1 cellular context compared by ENCODE assay signal in the genomic region with DNA sequence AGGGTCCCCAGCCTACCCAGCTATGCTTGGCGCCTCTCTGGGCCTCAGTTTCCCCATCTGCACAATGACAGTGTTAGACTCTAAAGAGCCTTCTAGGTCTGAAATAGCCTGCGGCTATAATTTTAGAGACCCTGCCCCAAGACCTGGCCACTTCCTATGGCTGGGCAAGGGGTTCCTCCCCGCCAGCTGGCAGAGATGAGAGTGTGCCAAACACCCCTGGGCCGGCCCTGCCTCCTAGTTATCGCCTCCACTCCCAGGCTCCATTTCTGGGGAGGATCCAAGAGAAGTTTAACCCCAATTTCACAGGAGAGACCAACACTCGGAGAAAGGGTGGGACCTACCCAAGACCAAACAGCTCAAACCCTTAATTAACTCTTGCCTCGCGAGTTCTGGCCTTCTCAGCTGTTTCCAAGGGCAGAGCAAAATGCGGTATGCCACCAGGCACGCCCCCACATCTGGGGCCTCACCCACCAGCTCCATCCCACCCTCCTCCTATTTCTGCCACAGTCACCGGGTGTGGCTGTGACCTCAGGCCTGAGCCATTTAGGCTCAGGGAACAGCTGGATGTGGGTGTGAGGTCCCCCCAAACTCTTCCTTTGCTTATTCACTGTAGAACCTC.
TF ChIP-seq lines count a peak whose summit lies in the region.

No MANE protein-coding gene starts in this region.

TF ChIP-seq in K562, 482 proteins besides CTCF, POLR2A, EP300 and RAD21:
- peak; percentile 36 for TF ChIP-seq DACH1 (IDR thresholded peaks at IDR 0.05; ENCODE audit: partially characterized antibody)
- TF ChIP-seq, protein P1, sequence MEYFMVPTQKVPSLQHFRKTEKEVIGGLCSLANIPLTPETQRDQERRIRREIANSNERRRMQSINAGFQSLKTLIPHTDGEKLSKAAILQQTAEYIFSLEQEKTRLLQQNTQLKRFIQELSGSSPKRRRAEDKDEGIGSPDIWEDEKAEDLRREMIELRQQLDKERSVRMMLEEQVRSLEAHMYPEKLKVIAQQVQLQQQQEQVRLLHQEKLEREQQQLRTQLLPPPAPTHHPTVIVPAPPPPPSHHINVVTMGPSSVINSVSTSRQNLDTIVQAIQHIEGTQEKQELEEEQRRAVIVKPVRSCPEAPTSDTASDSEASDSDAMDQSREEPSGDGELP (CRISPR knock-in tag; IDR thresholded peaks at IDR 0.05; ENCODE audit: borderline replicate concordance) = peak; percentile 77; the same call in 1 of the 2 replicates
- no peak for TF ChIP-seq SMAD2 (IDR thresholded peaks at IDR 0.05; ENCODE audit: low read depth, low read length)
- TF ChIP-seq, protein P2, sequence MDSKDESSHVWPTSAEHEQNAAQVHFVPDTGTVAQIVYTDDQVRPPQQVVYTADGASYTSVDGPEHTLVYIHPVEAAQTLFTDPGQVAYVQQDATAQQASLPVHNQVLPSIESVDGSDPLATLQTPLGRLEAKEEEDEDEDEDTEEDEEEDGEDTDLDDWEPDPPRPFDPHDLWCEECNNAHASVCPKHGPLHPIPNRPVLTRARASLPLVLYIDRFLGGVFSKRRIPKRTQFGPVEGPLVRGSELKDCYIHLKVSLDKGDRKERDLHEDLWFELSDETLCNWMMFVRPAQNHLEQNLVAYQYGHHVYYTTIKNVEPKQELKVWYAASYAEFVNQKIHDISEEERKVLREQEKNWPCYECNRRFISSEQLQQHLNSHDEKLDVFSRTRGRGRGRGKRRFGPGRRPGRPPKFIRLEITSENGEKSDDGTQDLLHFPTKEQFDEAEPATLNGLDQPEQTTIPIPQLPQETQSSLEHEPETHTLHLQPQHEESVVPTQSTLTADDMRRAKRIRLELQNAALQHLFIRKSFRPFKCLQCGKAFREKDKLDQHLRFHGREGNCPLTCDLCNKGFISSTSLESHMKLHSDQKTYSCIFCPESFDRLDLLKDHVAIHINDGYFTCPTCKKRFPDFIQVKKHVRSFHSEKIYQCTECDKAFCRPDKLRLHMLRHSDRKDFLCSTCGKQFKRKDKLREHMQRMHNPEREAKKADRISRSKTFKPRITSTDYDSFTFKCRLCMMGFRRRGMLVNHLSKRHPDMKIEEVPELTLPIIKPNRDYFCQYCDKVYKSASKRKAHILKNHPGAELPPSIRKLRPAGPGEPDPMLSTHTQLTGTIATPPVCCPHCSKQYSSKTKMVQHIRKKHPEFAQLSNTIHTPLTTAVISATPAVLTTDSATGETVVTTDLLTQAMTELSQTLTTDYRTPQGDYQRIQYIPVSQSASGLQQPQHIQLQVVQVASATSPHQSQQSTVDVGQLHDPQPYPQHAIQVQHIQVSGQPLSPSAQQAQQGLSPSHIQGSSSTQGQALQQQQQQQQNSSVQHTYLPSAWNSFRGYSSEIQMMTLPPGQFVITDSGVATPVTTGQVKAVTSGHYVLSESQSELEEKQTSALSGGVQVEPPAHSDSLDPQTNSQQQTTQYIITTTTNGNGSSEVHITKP (IDR thresholded peaks at IDR 0.05; ENCODE audit: partially characterized antibody) = peak; percentile 4
- 0 out of 2 replicates have a peak, but pooled peaks have one; percentile 16 for TF ChIP-seq NFE2 (IDR thresholded peaks at IDR 0.05; ENCODE audit: low read depth)
- TF ChIP-seq, protein P3, sequence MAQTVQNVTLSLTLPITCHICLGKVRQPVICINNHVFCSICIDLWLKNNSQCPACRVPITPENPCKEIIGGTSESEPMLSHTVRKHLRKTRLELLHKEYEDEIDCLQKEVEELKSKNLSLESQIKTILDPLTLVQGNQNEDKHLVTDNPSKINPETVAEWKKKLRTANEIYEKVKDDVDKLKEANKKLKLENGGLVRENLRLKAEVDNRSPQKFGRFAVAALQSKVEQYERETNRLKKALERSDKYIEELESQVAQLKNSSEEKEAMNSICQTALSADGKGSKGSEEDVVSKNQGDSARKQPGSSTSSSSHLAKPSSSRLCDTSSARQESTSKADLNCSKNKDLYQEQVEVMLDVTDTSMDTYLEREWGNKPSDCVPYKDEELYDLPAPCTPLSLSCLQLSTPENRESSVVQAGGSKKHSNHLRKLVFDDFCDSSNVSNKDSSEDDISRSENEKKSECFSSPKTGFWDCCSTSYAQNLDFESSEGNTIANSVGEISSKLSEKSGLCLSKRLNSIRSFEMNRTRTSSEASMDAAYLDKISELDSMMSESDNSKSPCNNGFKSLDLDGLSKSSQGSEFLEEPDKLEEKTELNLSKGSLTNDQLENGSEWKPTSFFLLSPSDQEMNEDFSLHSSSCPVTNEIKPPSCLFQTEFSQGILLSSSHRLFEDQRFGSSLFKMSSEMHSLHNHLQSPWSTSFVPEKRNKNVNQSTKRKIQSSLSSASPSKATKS (CRISPR knock-in tag; IDR thresholded peaks at IDR 0.05) = no peak
- no peak for TF ChIP-seq ZNF282 (CRISPR knock-in tag; IDR thresholded peaks at IDR 0.05)
- TF ChIP-seq, protein P4, sequence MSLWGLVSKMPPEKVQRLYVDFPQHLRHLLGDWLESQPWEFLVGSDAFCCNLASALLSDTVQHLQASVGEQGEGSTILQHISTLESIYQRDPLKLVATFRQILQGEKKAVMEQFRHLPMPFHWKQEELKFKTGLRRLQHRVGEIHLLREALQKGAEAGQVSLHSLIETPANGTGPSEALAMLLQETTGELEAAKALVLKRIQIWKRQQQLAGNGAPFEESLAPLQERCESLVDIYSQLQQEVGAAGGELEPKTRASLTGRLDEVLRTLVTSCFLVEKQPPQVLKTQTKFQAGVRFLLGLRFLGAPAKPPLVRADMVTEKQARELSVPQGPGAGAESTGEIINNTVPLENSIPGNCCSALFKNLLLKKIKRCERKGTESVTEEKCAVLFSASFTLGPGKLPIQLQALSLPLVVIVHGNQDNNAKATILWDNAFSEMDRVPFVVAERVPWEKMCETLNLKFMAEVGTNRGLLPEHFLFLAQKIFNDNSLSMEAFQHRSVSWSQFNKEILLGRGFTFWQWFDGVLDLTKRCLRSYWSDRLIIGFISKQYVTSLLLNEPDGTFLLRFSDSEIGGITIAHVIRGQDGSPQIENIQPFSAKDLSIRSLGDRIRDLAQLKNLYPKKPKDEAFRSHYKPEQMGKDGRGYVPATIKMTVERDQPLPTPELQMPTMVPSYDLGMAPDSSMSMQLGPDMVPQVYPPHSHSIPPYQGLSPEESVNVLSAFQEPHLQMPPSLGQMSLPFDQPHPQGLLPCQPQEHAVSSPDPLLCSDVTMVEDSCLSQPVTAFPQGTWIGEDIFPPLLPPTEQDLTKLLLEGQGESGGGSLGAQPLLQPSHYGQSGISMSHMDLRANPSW (CRISPR knock-in tag; IDR thresholded peaks at IDR 0.05) = no peak
- TF ChIP-seq EGR1 (conservative IDR thresholded peaks at IDR 0.05) = peak; percentile 79
